In the genomic region with DNA sequence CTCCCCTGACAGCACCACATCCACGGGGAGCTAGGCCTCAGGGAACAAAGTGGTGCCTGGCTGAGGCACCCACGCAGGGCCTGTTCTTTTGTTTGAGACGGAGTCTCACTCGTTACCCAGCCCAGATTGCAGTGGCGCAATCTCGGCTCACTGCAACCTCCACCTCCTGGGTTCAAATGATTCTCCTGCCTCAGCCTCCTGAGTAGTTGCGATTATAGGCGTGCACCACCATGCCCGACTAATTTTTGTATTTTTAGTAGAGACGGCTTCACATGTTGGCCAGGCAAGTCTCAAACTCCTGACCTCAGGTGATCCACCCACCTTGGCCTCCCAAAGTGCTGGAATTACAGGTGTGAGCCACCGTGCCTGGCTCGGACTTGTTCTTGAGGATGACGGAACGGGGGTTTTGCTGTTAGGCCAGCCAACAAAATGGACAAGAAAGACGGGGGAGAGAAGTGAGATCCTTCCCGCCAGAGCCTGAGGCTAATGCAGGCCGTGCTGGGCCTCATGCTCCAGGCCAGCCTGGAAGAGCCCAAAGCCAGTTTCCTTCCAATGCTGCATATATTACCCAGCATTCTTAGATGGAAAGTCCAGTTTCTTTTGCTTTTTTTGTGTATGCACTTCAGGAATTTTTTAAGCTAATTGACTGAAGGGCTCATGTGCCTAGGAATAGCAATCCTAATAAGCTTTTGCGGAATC, we compare ENCODE assay signal across 12 cellular contexts. TPM values are rescaled to one million over a fixed set of nuclear protein-coding genes. Genes with fewer than 3 reads are reported as not detected.
DNase-seq lines count a peak whose midpoint lies in the region; ATAC-seq, FAIRE-seq and TF ChIP-seq lines count a peak whose summit lies in the region.
"Had no signal": no experiment of that assay in that cellular context is flagged by ENCODE, and none has a peak within 500 bp of the region (broad histone marks: within the 10 kb centered on the region; RNA-seq: fewer than 3 reads in every experiment).

No MANE protein-coding gene starts in this region.

- no peak for TF ChIP-seq POLR2A in K562 (conservative IDR thresholded peaks at IDR 0.05)

- H3K4me3 ChIP-seq in HL-60 (replicated peaks; ENCODE audit: insufficient read depth, low read length): no peak overlapping the region
- no peak overlapping the region for H3K4me3 ChIP-seq in K562
- peak overlapping the region; percentile 2 for H3K4me3 ChIP-seq in naive thymus-derived CD4-positive, alpha-beta T cell (ENCODE audit: low read length)
- no peak overlapping the region for H3K4me3 ChIP-seq in GM23248

- H3K36me3 ChIP-seq in K562 (ENCODE audit: control insufficient read depth, insufficient read depth, low read length) (no peaks in the 10 kb centered on the region), GM23248 (ENCODE audit: low read depth) (no peaks in the 10 kb centered on the region)
- H3K36me3 ChIP-seq in naive thymus-derived CD4-positive, alpha-beta T cell (ENCODE audit: control insufficient read depth in 2 of 3, insufficient read depth in 3 of 3, low read length in 3 of 3): no peaks in the 10 kb centered on the region
- H3K36me3 ChIP-seq: gastroesophageal sphincter had no signal

- no peaks in the 10 kb centered on the region for H3K27me3 ChIP-seq in HL-60 (ENCODE audit: insufficient read depth, poor library complexity, severe bottlenecking)
- H3K27me3 ChIP-seq in K562 (ENCODE audit: control insufficient read depth in 2 of 2, insufficient read depth in 2 of 2, low read length in 2 of 2): no peaks in the 10 kb centered on the region
- no peaks in the 10 kb centered on the region for H3K27me3 ChIP-seq in naive thymus-derived CD4-positive, alpha-beta T cell (ENCODE audit: control insufficient read depth in 2 of 2, insufficient read depth in 2 of 2, low read length in 2 of 2)
- H3K27me3 ChIP-seq in GM23248 (replicated peaks; ENCODE audit: insufficient read depth): no peaks in the 10 kb centered on the region
- H3K27me3 ChIP-seq: gastroesophageal sphincter had no signal

- no peaks in the 10 kb centered on the region for H4K20me1 ChIP-seq in K562 (replicated peaks; ENCODE audit: control insufficient read depth, insufficient read depth, low read length)
- no peaks in the 10 kb centered on the region for H4K20me1 ChIP-seq in GM23248 (ENCODE audit: insufficient read depth)

- H3K27me3 Mint-ChIP-seq in naive thymus-derived CD4-positive, alpha-beta T cell: no peaks in the 10 kb centered on the region
- H3K27me3 Mint-ChIP-seq in glutamatergic neuron (ENCODE audit: unreplicated experiment): peaks cover 5% of the 10 kb centered on the region

- DNase-seq in HL-60 (ENCODE audit: low read depth in 1 of 2, low spot score in 1 of 2) (no peak), K562 (ENCODE audit: extremely low read depth in 1 of 4, low spot score in 3 of 4) (no peak), G401 (ENCODE audit: low spot score) (no peak), GM23248 (no peak), glutamatergic neuron (no peak)
- DNase-seq in naive thymus-derived CD4-positive, alpha-beta T cell: no peak
- DNase-seq: NCI-H446 treated with DMSO at 0.1 percent for 48 hours; stimulated activated naive CD4-positive, alpha-beta T cell treated with Interleukin-2 at 50 U/mL for 16 hours had no signal

- FAIRE-seq in K562 (lab: Jason Lieb, UNC): no peak

- peaks cover 58 to 70% of the 10 kb centered on the region in 2 experiments for H3K4me1 ChIP-seq in K562 (replicated peaks in 1 of 2; ENCODE audit: control insufficient read depth in 2 of 2, insufficient read depth in 2 of 2, low read length in 2 of 2)
- peaks cover 18 to 27% of the 10 kb centered on the region in 2 donors for H3K4me1 ChIP-seq in naive thymus-derived CD4-positive, alpha-beta T cell (ENCODE audit: control insufficient read depth in 2 of 2, insufficient read depth in 2 of 2, low read length in 2 of 2)
- H3K4me1 ChIP-seq in GM23248 (ENCODE audit: insufficient read depth): peaks cover 9% of the 10 kb centered on the region
- H3K4me1 ChIP-seq: gastroesophageal sphincter had no signal

- no peak for TF ChIP-seq EP300 in K562 (IDR thresholded peaks at IDR 0.05; ENCODE audit: low read length)

- peak overlapping the region; percentile 71 to 72 for H3K9ac ChIP-seq in K562 (ENCODE audit: insufficient read depth in 1 of 2, low read depth in 2 of 2, low read length in 2 of 2)
- H3K9ac ChIP-seq in GM23248: no peak overlapping the region
- H3K9ac ChIP-seq: SK-N-SH had no signal

- ATAC-seq in K562 (peak; percentile 19; the same call in 1 of the 3 replicates), HG02759 (IDR thresholded peaks at IDR 0.05; ENCODE audit: unreplicated experiment) (no peak)
- no peak for ATAC-seq in naive thymus-derived CD4-positive, alpha-beta T cell

- TF ChIP-seq CTCF in C4-2B (conservative IDR thresholded peaks at IDR 0.05): no peak
- no peak for TF ChIP-seq CTCF in HL-60 (IDR thresholded peaks at IDR 0.05; ENCODE audit: insufficient read depth, low read length)
- no peak for TF ChIP-seq CTCF in K562 (IDR thresholded peaks at IDR 0.05 in 2 of 3, conservative IDR thresholded peaks at IDR 0.05 in 1 of 3; ENCODE audit: insufficient read depth in 2 of 3, low read depth in 1 of 3, low read length in 3 of 3)
- TF ChIP-seq CTCF in glutamatergic neuron (IDR thresholded peaks at IDR 0.05; ENCODE audit: partially characterized antibody, unreplicated experiment): no peak

- H3K9me2 ChIP-seq in GM23248 (ENCODE audit: insufficient read depth): no peaks in the 10 kb centered on the region
- H3K9me2 ChIP-seq: SK-N-SH had no signal

- H3K9me3 ChIP-seq in K562 (replicated peaks; ENCODE audit: control insufficient read depth, insufficient read depth, low read depth, low read length) (no peaks in the 10 kb centered on the region), GM23248 (ENCODE audit: low read depth) (no peaks in the 10 kb centered on the region)
- H3K9me3 ChIP-seq in naive thymus-derived CD4-positive, alpha-beta T cell (ENCODE audit: control insufficient read depth in 2 of 3, low read length in 3 of 3): no peaks in the 10 kb centered on the region
- H3K9me3 ChIP-seq: gastroesophageal sphincter, SK-N-SH had no signal

- peak overlapping the region in 8 of 9 donors; percentile 51 to 91 (median 77) for H3K27ac Mint-ChIP-seq in naive thymus-derived CD4-positive, alpha-beta T cell
- H3K27ac Mint-ChIP-seq in glutamatergic neuron (ENCODE audit: unreplicated experiment): no peak overlapping the region

- peak overlapping the region in 9 of 10 donors; percentile 27 to 78 (median 62) for H3K4me3 Mint-ChIP-seq in naive thymus-derived CD4-positive, alpha-beta T cell
- H3K4me3 Mint-ChIP-seq in glutamatergic neuron (ENCODE audit: unreplicated experiment): no peak overlapping the region

- in situ Hi-C loops in K562 (cut with MboI) (no loop called here), G401 (cut with HindIII; ENCODE audit: low sequenced_read_pairs) (loop anchor here (25.0 kb wide), 1 partner anchor 97 kb away; the partner anchor contains the start of genes HDDC3 and UNC45A), GM23248 (cut with MboI) (no loop called here)

- peaks cover under 1% of the 10 kb centered on the region for H3F3A ChIP-seq in GM23248 (ENCODE audit: insufficient read depth)

- no TSS peak for BruUV-seq in K562 (replicated peaks; lab: Mats Ljungman, UMichigan)

- CTCF ChIA-PET in K562 (lab: Yijun Ruan, JAX; ENCODE audit: low intra/inter-chr PET ratio): interaction anchor here (0.8 kb wide), 1 partner anchor 31 kb away, joined by 4 read pairs; no protein-coding TSS in a partner anchor
- CTCF ChIA-PET in naive thymus-derived CD4-positive, alpha-beta T cell (lab: Charles Lee): interaction anchor here (1.2 to 1.5 kb wide), 2 partner anchors 46 to 91 kb away, joined by 4 to 6 read pairs; no protein-coding TSS in a partner anchor

- H3K79me2 ChIP-seq in K562 (ENCODE audit: control insufficient read depth, insufficient read depth, low read length) (no peaks in the 10 kb centered on the region), GM23248 (ENCODE audit: insufficient read depth) (no peaks in the 10 kb centered on the region)

- H3K36me3 Mint-ChIP-seq in naive thymus-derived CD4-positive, alpha-beta T cell: peaks cover 0 to 20% (median 0%) of the 10 kb centered on the region in 5 donors
- no peaks in the 10 kb centered on the region for H3K36me3 Mint-ChIP-seq in glutamatergic neuron (ENCODE audit: unreplicated experiment)

- H3K9me1 ChIP-seq in K562 (ENCODE audit: control insufficient read depth, insufficient read depth, low read length): no peaks in the 10 kb centered on the region

- WGBS in K562 (ENCODE audit: insufficient coverage, low coverage, missing lambda C conversion rate): 78% methylated on average over 15 of the region's 18 CpGs
- WGBS in GM23248 (ENCODE audit: low coverage in 1 of 2, low lambda C conversion rate in 2 of 2, missing lambda C conversion rate in 2 of 2), 2 experiments: 93 to 94% methylated on average over 18 of the region's 18 CpGs

- H2AFZ ChIP-seq in K562 (ENCODE audit: low read depth, low read length): peak overlapping the region; percentile 48
- H2AFZ ChIP-seq in GM23248: no peak overlapping the region

- no peak for TF ChIP-seq RAD21 in K562 (CRISPR knock-in tag; conservative IDR thresholded peaks at IDR 0.05 in 1 of 2, IDR thresholded peaks at IDR 0.05 in 1 of 2)

- H3K4me2 ChIP-seq in K562 (ENCODE audit: insufficient read depth, low read length): peak overlapping the region; percentile 57; the same call in 1 of the 2 replicates
- no peak overlapping the region for H3K4me2 ChIP-seq in GM23248 (ENCODE audit: unreplicated experiment)
- H3K4me2 ChIP-seq: SK-N-SH had no signal

- POLR2A ChIA-PET in K562 (lab: Yijun Ruan, JAX): interaction anchor here (0.6 to 2.6 kb wide), 11 partner anchors 8 to 1488 kb away, joined by 3 to 6 read pairs (median 3); partner anchors contain the start of gene MAN2A2
- POLR2A ChIA-PET in naive thymus-derived CD4-positive, alpha-beta T cell (lab: Charles Lee): interaction anchor here (1.1 to 1.4 kb wide), 3 partner anchors 29 to 95 kb away, joined by 3 to 5 read pairs (median 3); partner anchors contain the start of gene UNC45A

- intact Hi-C loops in K562 (cut with micrococcal nuclease): loop anchor here (2.0 kb wide), 1 partner anchor 60 kb away; no protein-coding TSS in a partner anchor
- intact Hi-C loops in naive thymus-derived CD4-positive, alpha-beta T cell (cut with micrococcal nuclease): no loop called here

- H3K4me1 Mint-ChIP-seq in naive thymus-derived CD4-positive, alpha-beta T cell: peaks cover 21 to 84% (median 30%) of the 10 kb centered on the region in 7 donors
- H3K4me1 Mint-ChIP-seq in glutamatergic neuron (ENCODE audit: low read depth, unreplicated experiment): no peaks in the 10 kb centered on the region

- H3K9me3 Mint-ChIP-seq in naive thymus-derived CD4-positive, alpha-beta T cell: peaks cover 0 to 3% (median 0%) of the 10 kb centered on the region in 11 donors
- H3K9me3 Mint-ChIP-seq in glutamatergic neuron (ENCODE audit: unreplicated experiment): no peaks in the 10 kb centered on the region

- H3K27ac ChIP-seq in C4-2B (peak overlapping the region; percentile 12; the same call in 1 of the 2 replicates), HL-60 (replicated peaks) (peak overlapping the region; percentile 95), K562 (ENCODE audit: extremely low read depth, low read depth, low read length) (peak overlapping the region; percentile 88), GM23248 (no peak overlapping the region)
- H3K27ac ChIP-seq in naive thymus-derived CD4-positive, alpha-beta T cell (ENCODE audit: low read depth, low read length): peak overlapping the region; percentile 35

RNA-seq across cellular contexts. Expression of gene FURIN, which starts 28.1 kb away (rescaled TPM):
- total RNA-seq in K562 (2011; cell fraction: chromatin; rRNA removed; ENCODE audit: low replicate concordance): 29.3 and 88.9 TPM in 2 replicates
- 101 and 110 TPM in 2 replicates for total RNA-seq in K562 (2011; cell fraction: nucleolus; rRNA removed)
- 63.1 TPM in 2 replicates for total RNA-seq in K562 (2011; cell fraction: nucleoplasm; rRNA removed)
- 49.9 and 69.9 TPM in 2 replicates for total RNA-seq in K562 (2014; rRNA removed)
- total RNA-seq in K562 (2014; rRNA removed; fragmentation: Illumina TruSeq; extraction: Trizol): 10.0 and 11.7 TPM in 2 replicates
- 34.8 and 36.0 TPM in 2 replicates for total RNA-seq in K562 (2015; rRNA removed; fragmentation: Illumina TruSeq; extraction: Trizol)
- total RNA-seq in K562 (2021): 93.5 and 99.9 TPM in 2 replicates
- 22.4 and 30.8 TPM in 2 replicates for polyA plus RNA-seq in K562 (2011; rRNA removed)
- 31.2 and 60.1 TPM in 2 replicates for polyA plus RNA-seq in K562 (2011; cell fraction: cytosol; rRNA removed)
- polyA plus RNA-seq in K562 (2011; cell fraction: nucleus; rRNA removed): 42.7 and 71.3 TPM in 2 replicates
- 74.8 and 95.4 TPM in 2 replicates for polyA plus RNA-seq in K562 (2012)
- polyA plus RNA-seq in K562 (2014; fragmentation: Illumina TruSeq; extraction: Trizol): 36.4 and 61.7 TPM in 2 replicates
- polyA plus RNA-seq in K562 (2014; fragmentation: Nextera tagmentation; extraction: Ambion mirVana): 1 to 10 TPM in 1 of 2 experiments, under 1 TPM in 1; 0.92 to 1.1 TPM
- polyA plus RNA-seq in K562 (2014; rRNA removed): 49.1 and 50.3 TPM in 2 replicates
- 12.3 and 17.9 TPM in 2 replicates for polyA minus RNA-seq in K562 (2011; rRNA and poly(A)+ RNA removed)
- 47.5 and 65.9 TPM in 2 replicates for polyA minus RNA-seq in K562 (2011; cell fraction: cytosol; rRNA and poly(A)+ RNA removed)
- 24.6 and 32.0 TPM in 2 replicates for polyA minus RNA-seq in K562 (2011; cell fraction: nucleus; rRNA and poly(A)+ RNA removed)
- 100 to 1,000 TPM in 1 of 5 experiments, 10 to 100 TPM in 4; 31.8 to 516 (median 58.9) TPM for total RNA-seq in naive thymus-derived CD4-positive, alpha-beta T cell
- 1 to 10 TPM; 2.0 to 4.0 TPM for polyA plus RNA-seq in naive thymus-derived CD4-positive, alpha-beta T cell
- 21.8 and 28.9 TPM in 2 replicates for total RNA-seq in G401 (2014; rRNA removed; shearing (Covaris generic))
- 48.1 and 50.8 TPM in 2 replicates for total RNA-seq in GM23248 (2014; rRNA removed; shearing (Covaris generic))
- polyA plus RNA-seq in GM23248 (2016; fragmentation: Nextera tagmentation; extraction: Ambion mirVana): 13.0 and 13.9 TPM in 2 replicates
- 26.5 TPM for total RNA-seq in glutamatergic neuron (ENCODE audit: unreplicated experiment)

RNA-seq across cellular contexts. Expression of gene FES, which starts 44.0 kb away (rescaled TPM):
- total RNA-seq in K562 (2011; cell fraction: chromatin; rRNA removed; ENCODE audit: low replicate concordance): 3.7 and 18.5 TPM in 2 replicates
- 5.1 and 10.8 TPM in 2 replicates for total RNA-seq in K562 (2011; cell fraction: nucleolus; rRNA removed)
- 3.3 and 6.0 TPM in 2 replicates for total RNA-seq in K562 (2011; cell fraction: nucleoplasm; rRNA removed)
- 0.86 and 1.6 TPM in 2 replicates for total RNA-seq in K562 (2014; rRNA removed)
- 0.73 and 1.1 TPM in 2 replicates for total RNA-seq in K562 (2014; rRNA removed; fragmentation: Illumina TruSeq; extraction: Trizol)
- total RNA-seq in K562 (2015; rRNA removed; fragmentation: Illumina TruSeq; extraction: Trizol): 0.72 and 1.1 TPM in 2 replicates
- total RNA-seq in K562 (2021): 1.3 and 2.6 TPM in 2 replicates
- polyA plus RNA-seq in K562 (2011; rRNA removed): 0.38 and 1.0 TPM in 2 replicates
- 0.83 and 1.2 TPM in 2 replicates for polyA plus RNA-seq in K562 (2011; cell fraction: cytosol; rRNA removed)
- polyA plus RNA-seq in K562 (2011; cell fraction: nucleus; rRNA removed): 4.8 and 6.6 TPM in 2 replicates
- polyA plus RNA-seq in K562 (2012): 1.1 and 2.8 TPM in 2 replicates
- polyA plus RNA-seq in K562 (2014; fragmentation: Illumina TruSeq; extraction: Trizol): 0.55 and 0.66 TPM in 2 replicates
- polyA plus RNA-seq in K562 (2014; fragmentation: Nextera tagmentation; extraction: Ambion mirVana): under 1 TPM; 0.82 to 0.91 TPM
- polyA plus RNA-seq in K562 (2014; rRNA removed): 0.78 and 2.5 TPM in 2 replicates
- 0.14 and 0.45 TPM in 2 replicates for polyA minus RNA-seq in K562 (2011; rRNA and poly(A)+ RNA removed)
- 0.86 and 2.5 TPM in 2 replicates for polyA minus RNA-seq in K562 (2011; cell fraction: cytosol; rRNA and poly(A)+ RNA removed)
- 4.0 and 4.3 TPM in 2 replicates for polyA minus RNA-seq in K562 (2011; cell fraction: nucleus; rRNA and poly(A)+ RNA removed)
- total RNA-seq in naive thymus-derived CD4-positive, alpha-beta T cell: 10 to 100 TPM in 2 of 5 experiments, 1 to 10 TPM in 3; 2.3 to 78.6 (median 9.1) TPM
- not detected for polyA plus RNA-seq in naive thymus-derived CD4-positive, alpha-beta T cell
- total RNA-seq in G401 (2014; rRNA removed; shearing (Covaris generic)): 0.43 and 0.64 TPM in 2 replicates
- 3.5 and 7.5 TPM in 2 replicates for total RNA-seq in GM23248 (2014; rRNA removed; shearing (Covaris generic))
- 3.5 and 3.6 TPM in 2 replicates for polyA plus RNA-seq in GM23248 (2016; fragmentation: Nextera tagmentation; extraction: Ambion mirVana)
- total RNA-seq in glutamatergic neuron (ENCODE audit: unreplicated experiment): 3.3 TPM
